7 cellular contexts compared by ENCODE assay signal in the genomic region with DNA sequence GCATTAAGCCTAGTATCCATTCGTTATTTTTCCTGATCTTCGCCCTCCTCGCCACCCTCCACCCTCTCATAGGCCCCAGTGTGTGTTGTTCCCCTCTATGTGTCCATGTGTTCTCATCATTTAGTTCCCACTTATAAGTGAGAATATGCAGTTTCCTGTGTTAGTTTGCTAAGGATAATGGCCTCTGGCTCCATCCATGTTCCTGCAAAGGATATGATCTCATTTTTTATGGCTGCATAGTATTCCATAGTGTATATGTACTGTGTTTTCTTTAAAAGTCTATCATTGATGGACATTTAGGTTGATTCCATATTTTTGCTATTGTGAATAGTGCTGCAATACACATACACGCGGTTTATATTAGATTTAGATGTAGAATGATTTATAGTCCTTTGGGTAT. TPM values are rescaled to one million over a fixed set of nuclear protein-coding genes. Genes with fewer than 3 reads are reported as not detected.
"Had no signal": no experiment of that assay in that cellular context is flagged by ENCODE, and none has a peak within 500 bp of the region (broad histone marks: within the 10 kb centered on the region; RNA-seq: fewer than 3 reads in every experiment).

No MANE protein-coding gene starts in this region.

RNA-seq across cellular contexts. Expression of a gene that starts 6.1 kb away (rescaled TPM):
- total RNA-seq: GM23248, GM23338, H1, H4, H7, H9, HFFc6 had no signal
- polyA plus RNA-seq: GM23248, GM23338, H1 had no signal

RNA-seq across cellular contexts. Expression of a gene that starts 14.9 kb away (rescaled TPM):
- total RNA-seq: GM23248, GM23338, H1, H4, H7, H9, HFFc6 had no signal
- polyA plus RNA-seq: GM23248, GM23338, H1 had no signal

RNA-seq across cellular contexts. Expression of a gene that starts 27.2 kb away (rescaled TPM):
- total RNA-seq: GM23248, GM23338, H1, H4, H7, H9, HFFc6 had no signal
- polyA plus RNA-seq: GM23248, GM23338, H1 had no signal
